1 cellular context compared by ENCODE assay signal in the genomic region with DNA sequence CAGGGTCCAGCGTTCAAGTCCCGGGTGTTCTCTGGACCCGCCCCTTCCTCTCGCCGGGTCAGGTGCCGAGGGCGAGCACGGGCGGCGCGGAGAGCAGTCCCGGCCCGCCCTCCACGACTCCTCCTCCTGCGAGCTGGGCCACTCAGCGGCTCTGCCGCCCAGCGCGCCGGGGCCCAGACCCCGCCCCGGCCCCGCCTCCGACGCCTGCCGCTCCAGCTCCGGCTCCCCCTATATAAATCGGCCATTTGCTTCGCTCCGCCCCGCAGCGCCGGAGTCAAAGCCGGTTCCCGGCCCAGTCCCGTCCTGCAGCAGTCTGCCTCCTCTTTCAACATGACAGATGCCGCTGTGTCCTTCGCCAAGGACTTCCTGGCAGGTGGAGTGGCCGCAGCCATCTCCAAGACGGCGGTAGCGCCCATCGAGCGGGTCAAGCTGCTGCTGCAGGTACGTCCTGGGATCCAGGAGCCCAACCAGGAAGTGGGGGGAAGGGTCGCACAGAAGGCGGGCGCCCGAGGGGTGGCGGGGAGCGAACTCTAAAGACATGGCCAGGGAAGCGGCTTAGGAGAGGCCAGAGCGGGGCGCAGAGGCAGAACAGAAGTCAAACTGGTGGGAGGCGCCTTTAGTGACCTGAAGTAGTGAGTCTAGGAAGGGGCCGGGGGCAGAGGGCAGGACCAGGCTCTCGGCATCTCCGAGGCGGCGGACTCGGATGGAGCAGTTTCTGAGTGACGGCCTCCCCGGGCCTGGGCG.
A peak's percentile ranks its signal among the peaks of the same experiment; 100 is the strongest.
TF ChIP-seq lines count a peak whose summit lies in the region.

A gene (plus strand): TSS at position 259 of the 744 bp plus-strand sequence. CDS start 72 bp downstream, at position 331.

TF ChIP-seq in K562, 482 proteins besides CTCF, POLR2A, EP300 and RAD21 (continued from another document and continues in another):
- TF ChIP-seq, protein P1, sequence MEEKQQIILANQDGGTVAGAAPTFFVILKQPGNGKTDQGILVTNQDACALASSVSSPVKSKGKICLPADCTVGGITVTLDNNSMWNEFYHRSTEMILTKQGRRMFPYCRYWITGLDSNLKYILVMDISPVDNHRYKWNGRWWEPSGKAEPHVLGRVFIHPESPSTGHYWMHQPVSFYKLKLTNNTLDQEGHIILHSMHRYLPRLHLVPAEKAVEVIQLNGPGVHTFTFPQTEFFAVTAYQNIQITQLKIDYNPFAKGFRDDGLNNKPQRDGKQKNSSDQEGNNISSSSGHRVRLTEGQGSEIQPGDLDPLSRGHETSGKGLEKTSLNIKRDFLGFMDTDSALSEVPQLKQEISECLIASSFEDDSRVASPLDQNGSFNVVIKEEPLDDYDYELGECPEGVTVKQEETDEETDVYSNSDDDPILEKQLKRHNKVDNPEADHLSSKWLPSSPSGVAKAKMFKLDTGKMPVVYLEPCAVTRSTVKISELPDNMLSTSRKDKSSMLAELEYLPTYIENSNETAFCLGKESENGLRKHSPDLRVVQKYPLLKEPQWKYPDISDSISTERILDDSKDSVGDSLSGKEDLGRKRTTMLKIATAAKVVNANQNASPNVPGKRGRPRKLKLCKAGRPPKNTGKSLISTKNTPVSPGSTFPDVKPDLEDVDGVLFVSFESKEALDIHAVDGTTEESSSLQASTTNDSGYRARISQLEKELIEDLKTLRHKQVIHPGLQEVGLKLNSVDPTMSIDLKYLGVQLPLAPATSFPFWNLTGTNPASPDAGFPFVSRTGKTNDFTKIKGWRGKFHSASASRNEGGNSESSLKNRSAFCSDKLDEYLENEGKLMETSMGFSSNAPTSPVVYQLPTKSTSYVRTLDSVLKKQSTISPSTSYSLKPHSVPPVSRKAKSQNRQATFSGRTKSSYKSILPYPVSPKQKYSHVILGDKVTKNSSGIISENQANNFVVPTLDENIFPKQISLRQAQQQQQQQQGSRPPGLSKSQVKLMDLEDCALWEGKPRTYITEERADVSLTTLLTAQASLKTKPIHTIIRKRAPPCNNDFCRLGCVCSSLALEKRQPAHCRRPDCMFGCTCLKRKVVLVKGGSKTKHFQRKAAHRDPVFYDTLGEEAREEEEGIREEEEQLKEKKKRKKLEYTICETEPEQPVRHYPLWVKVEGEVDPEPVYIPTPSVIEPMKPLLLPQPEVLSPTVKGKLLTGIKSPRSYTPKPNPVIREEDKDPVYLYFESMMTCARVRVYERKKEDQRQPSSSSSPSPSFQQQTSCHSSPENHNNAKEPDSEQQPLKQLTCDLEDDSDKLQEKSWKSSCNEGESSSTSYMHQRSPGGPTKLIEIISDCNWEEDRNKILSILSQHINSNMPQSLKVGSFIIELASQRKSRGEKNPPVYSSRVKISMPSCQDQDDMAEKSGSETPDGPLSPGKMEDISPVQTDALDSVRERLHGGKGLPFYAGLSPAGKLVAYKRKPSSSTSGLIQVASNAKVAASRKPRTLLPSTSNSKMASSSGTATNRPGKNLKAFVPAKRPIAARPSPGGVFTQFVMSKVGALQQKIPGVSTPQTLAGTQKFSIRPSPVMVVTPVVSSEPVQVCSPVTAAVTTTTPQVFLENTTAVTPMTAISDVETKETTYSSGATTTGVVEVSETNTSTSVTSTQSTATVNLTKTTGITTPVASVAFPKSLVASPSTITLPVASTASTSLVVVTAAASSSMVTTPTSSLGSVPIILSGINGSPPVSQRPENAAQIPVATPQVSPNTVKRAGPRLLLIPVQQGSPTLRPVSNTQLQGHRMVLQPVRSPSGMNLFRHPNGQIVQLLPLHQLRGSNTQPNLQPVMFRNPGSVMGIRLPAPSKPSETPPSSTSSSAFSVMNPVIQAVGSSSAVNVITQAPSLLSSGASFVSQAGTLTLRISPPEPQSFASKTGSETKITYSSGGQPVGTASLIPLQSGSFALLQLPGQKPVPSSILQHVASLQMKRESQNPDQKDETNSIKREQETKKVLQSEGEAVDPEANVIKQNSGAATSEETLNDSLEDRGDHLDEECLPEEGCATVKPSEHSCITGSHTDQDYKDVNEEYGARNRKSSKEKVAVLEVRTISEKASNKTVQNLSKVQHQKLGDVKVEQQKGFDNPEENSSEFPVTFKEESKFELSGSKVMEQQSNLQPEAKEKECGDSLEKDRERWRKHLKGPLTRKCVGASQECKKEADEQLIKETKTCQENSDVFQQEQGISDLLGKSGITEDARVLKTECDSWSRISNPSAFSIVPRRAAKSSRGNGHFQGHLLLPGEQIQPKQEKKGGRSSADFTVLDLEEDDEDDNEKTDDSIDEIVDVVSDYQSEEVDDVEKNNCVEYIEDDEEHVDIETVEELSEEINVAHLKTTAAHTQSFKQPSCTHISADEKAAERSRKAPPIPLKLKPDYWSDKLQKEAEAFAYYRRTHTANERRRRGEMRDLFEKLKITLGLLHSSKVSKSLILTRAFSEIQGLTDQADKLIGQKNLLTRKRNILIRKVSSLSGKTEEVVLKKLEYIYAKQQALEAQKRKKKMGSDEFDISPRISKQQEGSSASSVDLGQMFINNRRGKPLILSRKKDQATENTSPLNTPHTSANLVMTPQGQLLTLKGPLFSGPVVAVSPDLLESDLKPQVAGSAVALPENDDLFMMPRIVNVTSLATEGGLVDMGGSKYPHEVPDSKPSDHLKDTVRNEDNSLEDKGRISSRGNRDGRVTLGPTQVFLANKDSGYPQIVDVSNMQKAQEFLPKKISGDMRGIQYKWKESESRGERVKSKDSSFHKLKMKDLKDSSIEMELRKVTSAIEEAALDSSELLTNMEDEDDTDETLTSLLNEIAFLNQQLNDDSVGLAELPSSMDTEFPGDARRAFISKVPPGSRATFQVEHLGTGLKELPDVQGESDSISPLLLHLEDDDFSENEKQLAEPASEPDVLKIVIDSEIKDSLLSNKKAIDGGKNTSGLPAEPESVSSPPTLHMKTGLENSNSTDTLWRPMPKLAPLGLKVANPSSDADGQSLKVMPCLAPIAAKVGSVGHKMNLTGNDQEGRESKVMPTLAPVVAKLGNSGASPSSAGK (IDR thresholded peaks at IDR 0.05): peak; percentile 70
- TF ChIP-seq, protein P2, sequence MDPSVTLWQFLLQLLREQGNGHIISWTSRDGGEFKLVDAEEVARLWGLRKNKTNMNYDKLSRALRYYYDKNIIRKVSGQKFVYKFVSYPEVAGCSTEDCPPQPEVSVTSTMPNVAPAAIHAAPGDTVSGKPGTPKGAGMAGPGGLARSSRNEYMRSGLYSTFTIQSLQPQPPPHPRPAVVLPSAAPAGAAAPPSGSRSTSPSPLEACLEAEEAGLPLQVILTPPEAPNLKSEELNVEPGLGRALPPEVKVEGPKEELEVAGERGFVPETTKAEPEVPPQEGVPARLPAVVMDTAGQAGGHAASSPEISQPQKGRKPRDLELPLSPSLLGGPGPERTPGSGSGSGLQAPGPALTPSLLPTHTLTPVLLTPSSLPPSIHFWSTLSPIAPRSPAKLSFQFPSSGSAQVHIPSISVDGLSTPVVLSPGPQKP (CRISPR knock-in tag; IDR thresholded peaks at IDR 0.05): no peak
- TF ChIP-seq ESRRA (IDR thresholded peaks at IDR 0.05; ENCODE audit: borderline replicate concordance, low read depth) (peak; percentile 7; the same call in 1 of the 2 replicates), ZNF766 (CRISPR knock-in tag; conservative IDR thresholded peaks at IDR 0.05) (no peak), POU5F1 (IDR thresholded peaks at IDR 0.05; ENCODE audit: borderline replicate concordance, low read depth, low read length, partially characterized antibody) (no peak), SMAD4 (CRISPR knock-in tag; conservative IDR thresholded peaks at IDR 0.05) (no peak; the same call in 1 of the 2 replicates), NCOA1 (IDR thresholded peaks at IDR 0.05; ENCODE audit: low read depth) (no peak), SOX6 (IDR thresholded peaks at IDR 0.05) (0 out of 2 replicates have a peak, but pooled peaks have one; percentile 18), MYC (IDR thresholded peaks at IDR 0.05; ENCODE audit: low read depth, low read length) (no peak), MYC (CRISPR knock-in tag; IDR thresholded peaks at IDR 0.05; ENCODE audit: borderline replicate concordance, low read depth) (peak; percentile 73; the same call in 1 of the 2 replicates), HIVEP1 (CRISPR knock-in tag; IDR thresholded peaks at IDR 0.05) (no peak), MTA2 (IDR thresholded peaks at IDR 0.05; ENCODE audit: low read depth) (no peak), KLF13 (tag; IDR thresholded peaks at IDR 0.05; ENCODE audit: borderline replicate concordance, low read depth) (no peak), EP400 (IDR thresholded peaks at IDR 0.05) (peak; percentile 77; the same call in 1 of the 2 replicates), PRMT5 (CRISPR knock-in tag; IDR thresholded peaks at IDR 0.05) (no peak), RAD51 (IDR thresholded peaks at IDR 0.05; ENCODE audit: borderline replicate concordance, low read depth) (peak; percentile 43; the same call in 1 of the 2 replicates), CBX3 (IDR thresholded peaks at IDR 0.05; ENCODE audit: borderline replicate concordance in 1 of 2, low read length in 2 of 2) (peak in 1 of 2 experiments; percentile 61; a peak in 1 of 3 replicates), FOXK2 (conservative IDR thresholded peaks at IDR 0.05 in 1 of 2, IDR thresholded peaks at IDR 0.05 in 1 of 2; ENCODE audit: low read depth in 2 of 2) (no peak), ZNF347 (CRISPR knock-in tag; IDR thresholded peaks at IDR 0.05; ENCODE audit: low read depth) (no peak), EGR1 (conservative IDR thresholded peaks at IDR 0.05) (no peak), SNRNP70 (optimal IDR thresholded peaks at IDR 0.05; ENCODE audit: low read depth, low read length) (no peak), SMC3 (conservative IDR thresholded peaks at IDR 0.05; ENCODE audit: insufficient read depth, low read depth, low read length) (no peak), IRF2 (CRISPR knock-in tag; IDR thresholded peaks at IDR 0.05) (no peak), ZNF717 (CRISPR knock-in tag; IDR thresholded peaks at IDR 0.05) (no peak), NR4A1 (CRISPR knock-in tag; IDR thresholded peaks at IDR 0.05) (no peak), NR4A1 (tag; IDR thresholded peaks at IDR 0.05) (no peak)
- TF ChIP-seq, protein P3, sequence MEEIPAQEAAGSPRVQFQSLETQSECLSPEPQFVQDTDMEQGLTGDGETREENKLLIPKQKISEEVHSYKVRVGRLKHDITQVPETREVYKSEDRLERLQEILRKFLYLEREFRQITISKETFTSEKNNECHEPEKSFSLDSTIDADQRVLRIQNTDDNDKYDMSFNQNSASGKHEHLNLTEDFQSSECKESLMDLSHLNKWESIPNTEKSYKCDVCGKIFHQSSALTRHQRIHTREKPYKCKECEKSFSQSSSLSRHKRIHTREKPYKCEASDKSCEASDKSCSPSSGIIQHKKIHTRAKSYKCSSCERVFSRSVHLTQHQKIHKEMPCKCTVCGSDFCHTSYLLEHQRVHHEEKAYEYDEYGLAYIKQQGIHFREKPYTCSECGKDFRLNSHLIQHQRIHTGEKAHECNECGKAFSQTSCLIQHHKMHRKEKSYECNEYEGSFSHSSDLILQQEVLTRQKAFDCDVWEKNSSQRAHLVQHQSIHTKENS (CRISPR knock-in tag; IDR thresholded peaks at IDR 0.05): no peak
- TF ChIP-seq, protein P4, sequence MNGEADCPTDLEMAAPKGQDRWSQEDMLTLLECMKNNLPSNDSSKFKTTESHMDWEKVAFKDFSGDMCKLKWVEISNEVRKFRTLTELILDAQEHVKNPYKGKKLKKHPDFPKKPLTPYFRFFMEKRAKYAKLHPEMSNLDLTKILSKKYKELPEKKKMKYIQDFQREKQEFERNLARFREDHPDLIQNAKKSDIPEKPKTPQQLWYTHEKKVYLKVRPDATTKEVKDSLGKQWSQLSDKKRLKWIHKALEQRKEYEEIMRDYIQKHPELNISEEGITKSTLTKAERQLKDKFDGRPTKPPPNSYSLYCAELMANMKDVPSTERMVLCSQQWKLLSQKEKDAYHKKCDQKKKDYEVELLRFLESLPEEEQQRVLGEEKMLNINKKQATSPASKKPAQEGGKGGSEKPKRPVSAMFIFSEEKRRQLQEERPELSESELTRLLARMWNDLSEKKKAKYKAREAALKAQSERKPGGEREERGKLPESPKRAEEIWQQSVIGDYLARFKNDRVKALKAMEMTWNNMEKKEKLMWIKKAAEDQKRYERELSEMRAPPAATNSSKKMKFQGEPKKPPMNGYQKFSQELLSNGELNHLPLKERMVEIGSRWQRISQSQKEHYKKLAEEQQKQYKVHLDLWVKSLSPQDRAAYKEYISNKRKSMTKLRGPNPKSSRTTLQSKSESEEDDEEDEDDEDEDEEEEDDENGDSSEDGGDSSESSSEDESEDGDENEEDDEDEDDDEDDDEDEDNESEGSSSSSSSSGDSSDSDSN (IDR thresholded peaks at IDR 0.05; ENCODE audit: borderline replicate concordance in 1 of 2, low read depth in 2 of 2, low read length in 2 of 2): 0 out of 4 replicates have a peak, but pooled peaks of 1 of the 2 experiments have one; percentile 25
- TF ChIP-seq, protein P5, sequence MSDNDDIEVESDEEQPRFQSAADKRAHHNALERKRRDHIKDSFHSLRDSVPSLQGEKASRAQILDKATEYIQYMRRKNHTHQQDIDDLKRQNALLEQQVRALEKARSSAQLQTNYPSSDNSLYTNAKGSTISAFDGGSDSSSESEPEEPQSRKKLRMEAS (CRISPR knock-in tag; IDR thresholded peaks at IDR 0.05): peak; percentile 58
- TF ChIP-seq, protein P6, sequence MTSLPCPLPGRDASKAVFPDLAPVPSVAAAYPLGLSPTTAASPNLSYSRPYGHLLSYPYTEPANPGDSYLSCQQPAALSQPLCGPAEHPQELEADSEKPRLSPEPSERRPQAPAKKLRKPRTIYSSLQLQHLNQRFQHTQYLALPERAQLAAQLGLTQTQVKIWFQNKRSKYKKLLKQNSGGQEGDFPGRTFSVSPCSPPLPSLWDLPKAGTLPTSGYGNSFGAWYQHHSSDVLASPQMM (CRISPR knock-in tag; IDR thresholded peaks at IDR 0.05): no peak
- TF ChIP-seq, protein P7, sequence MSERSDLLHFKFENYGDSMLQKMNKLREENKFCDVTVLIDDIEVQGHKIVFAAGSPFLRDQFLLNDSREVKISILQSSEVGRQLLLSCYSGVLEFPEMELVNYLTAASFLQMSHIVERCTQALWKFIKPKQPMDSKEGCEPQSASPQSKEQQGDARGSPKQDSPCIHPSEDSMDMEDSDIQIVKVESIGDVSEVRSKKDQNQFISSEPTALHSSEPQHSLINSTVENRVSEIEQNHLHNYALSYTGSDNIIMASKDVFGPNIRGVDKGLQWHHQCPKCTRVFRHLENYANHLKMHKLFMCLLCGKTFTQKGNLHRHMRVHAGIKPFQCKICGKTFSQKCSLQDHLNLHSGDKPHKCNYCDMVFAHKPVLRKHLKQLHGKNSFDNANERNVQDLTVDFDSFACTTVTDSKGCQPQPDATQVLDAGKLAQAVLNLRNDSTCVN (CRISPR knock-in tag; IDR thresholded peaks at IDR 0.05): no peak
- TF ChIP-seq, protein P8, sequence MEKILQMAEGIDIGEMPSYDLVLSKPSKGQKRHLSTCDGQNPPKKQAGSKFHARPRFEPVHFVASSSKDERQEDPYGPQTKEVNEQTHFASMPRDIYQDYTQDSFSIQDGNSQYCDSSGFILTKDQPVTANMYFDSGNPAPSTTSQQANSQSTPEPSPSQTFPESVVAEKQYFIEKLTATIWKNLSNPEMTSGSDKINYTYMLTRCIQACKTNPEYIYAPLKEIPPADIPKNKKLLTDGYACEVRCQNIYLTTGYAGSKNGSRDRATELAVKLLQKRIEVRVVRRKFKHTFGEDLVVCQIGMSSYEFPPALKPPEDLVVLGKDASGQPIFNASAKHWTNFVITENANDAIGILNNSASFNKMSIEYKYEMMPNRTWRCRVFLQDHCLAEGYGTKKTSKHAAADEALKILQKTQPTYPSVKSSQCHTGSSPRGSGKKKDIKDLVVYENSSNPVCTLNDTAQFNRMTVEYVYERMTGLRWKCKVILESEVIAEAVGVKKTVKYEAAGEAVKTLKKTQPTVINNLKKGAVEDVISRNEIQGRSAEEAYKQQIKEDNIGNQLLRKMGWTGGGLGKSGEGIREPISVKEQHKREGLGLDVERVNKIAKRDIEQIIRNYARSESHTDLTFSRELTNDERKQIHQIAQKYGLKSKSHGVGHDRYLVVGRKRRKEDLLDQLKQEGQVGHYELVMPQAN (IDR thresholded peaks at IDR 0.05; ENCODE audit: borderline replicate concordance): peak; percentile 49; the same call in 1 of the 2 replicates
